In genomic region chr13:98998831-98999634, GRCh38 we compare ENCODE assay signal across 11 cellular contexts. TPM values are rescaled to one million over a fixed set of nuclear protein-coding genes. Genes with fewer than 3 reads are reported as not detected.
A peak's percentile ranks its signal among the peaks of the same experiment; 100 is the strongest.
DNase-seq lines count a peak whose midpoint lies in the region; ATAC-seq and TF ChIP-seq lines count a peak whose summit lies in the region.
"Had no signal": no experiment of that assay in that cellular context is flagged by ENCODE, and none has a peak within 500 bp of the region (broad histone marks: within the 10 kb centered on the region; RNA-seq: fewer than 3 reads in every experiment).

No MANE protein-coding gene starts in this region.

- H3K4me1 ChIP-seq in right cardiac atrium (ENCODE audit: control insufficient read depth, insufficient read depth, low read length): peaks cover 14% of the 10 kb centered on the region
- H3K4me1 ChIP-seq in aorta (ENCODE audit: control insufficient read depth in 1 of 2, insufficient read depth in 2 of 2, low read length in 2 of 2): no peaks in the 10 kb centered on the region
- no peaks in the 10 kb centered on the region for H3K4me1 ChIP-seq in body of pancreas

- ATAC-seq in right cardiac atrium (peak; percentile 30 to 31), aorta (ENCODE audit: low FRiP score) (peak; percentile 45), body of pancreas (no peak)

- 42% methylated on average over 8 of the region's 8 CpGs for WGBS in right cardiac atrium
- WGBS in aorta, 2 donors: 75 to 84% methylated on average over 8 of the region's 8 CpGs
- WGBS in body of pancreas, 2 donors: 73 to 82% methylated on average over 8 of the region's 8 CpGs

- no peak for TF ChIP-seq POLR2A in body of pancreas (IDR thresholded peaks at IDR 0.05)

- H3K27me3 ChIP-seq in right cardiac atrium (ENCODE audit: control insufficient read depth, insufficient read depth) (no peaks in the 10 kb centered on the region), aorta (ENCODE audit: control insufficient read depth in 1 of 2, insufficient read depth in 2 of 2, low read length in 1 of 2) (no peaks in the 10 kb centered on the region), body of pancreas (no peaks in the 10 kb centered on the region)

- H3K9me3 ChIP-seq in right cardiac atrium (ENCODE audit: control insufficient read depth, low read length): no peaks in the 10 kb centered on the region
- no peaks in the 10 kb centered on the region for H3K9me3 ChIP-seq in aorta (ENCODE audit: control insufficient read depth, low read length)
- no peaks in the 10 kb centered on the region for H3K9me3 ChIP-seq in body of pancreas

- no peak for TF ChIP-seq CTCF in body of pancreas (IDR thresholded peaks at IDR 0.05)

- intact Hi-C loops in right cardiac atrium (cut with DNase I): no loop called here
- intact Hi-C loops in aorta (cut with DNase I): no loop called here
- intact Hi-C loops in body of pancreas (cut with DNase I): no loop called here

- DNase-seq in stimulated activated CD4-positive, alpha-beta T cell treated with anti-CD3 and anti-CD28 coated beads, Interleukin-15, amount 100 ng/mL, for 24 hours: peak; percentile 46
- no peak for DNase-seq in stimulated activated CD4-positive, alpha-beta T cell treated with anti-CD3 and anti-CD28 coated beads, Interleukin-12 subunit alpha, Interleukin-12 subunit beta, amount 100 ng/mL, for 4 hours
- peak; percentile 47 to 54 for DNase-seq in activated T-cell treated with anti-CD3 and anti-CD28 coated beads, Interleukin-2, amount 50 U/mL, for 48 hours
- no peak for DNase-seq in right cardiac atrium
- no peak for DNase-seq in aorta
- DNase-seq in H4 (ENCODE audit: low spot score): no peak
- DNase-seq in NCI-H1105 treated with DMSO at 0.1 percent for 48 hours (lab: John Stamatoyannopoulos, UW): no peak
- DNase-seq in body of pancreas: no peak
- DNase-seq: AML-193, NCI-H1417 treated with DMSO at 0.1 percent for 48 hours had no signal

- H3K36me3 ChIP-seq in aorta (ENCODE audit: control insufficient read depth in 1 of 2, insufficient read depth in 2 of 2, low read length in 1 of 2): no peaks in the 10 kb centered on the region
- H3K36me3 ChIP-seq in body of pancreas (replicated peaks in 1 of 2; ENCODE audit: insufficient read depth in 1 of 2, low read depth in 2 of 2): no peaks in the 10 kb centered on the region

- H3K27ac ChIP-seq in right cardiac atrium (ENCODE audit: low read length): peak overlapping the region; percentile 40
- H3K27ac ChIP-seq in aorta (ENCODE audit: low read depth in 1 of 2, low read length in 2 of 2): no peak overlapping the region
- no peak overlapping the region for H3K27ac ChIP-seq in body of pancreas
- H3K27ac ChIP-seq: VCaP had no signal

- H3K4me3 ChIP-seq in right cardiac atrium (ENCODE audit: low read length) (no peak overlapping the region), aorta (ENCODE audit: low read length in 2 of 2) (no peak overlapping the region), body of pancreas (no peak overlapping the region)

RNA-seq across cellular contexts. Expression of gene DOCK9, which starts 21.2 kb away (rescaled TPM):
- total RNA-seq in right cardiac atrium (10 to 100 TPM; 39.4 to 59.7 (median 57.2) TPM), aorta (100 to 1,000 TPM in 1 of 2 donors, 10 to 100 TPM in 1; 70.7 to 107 TPM), body of pancreas (10 to 100 TPM; 35.3 to 73.5 TPM)
- polyA plus RNA-seq in right cardiac atrium (26.8 TPM), aorta (10 to 100 TPM in 1 of 2 donors, 1 to 10 TPM in 1; 9.1 to 17.0 TPM)
- total RNA-seq in H4 (2014; rRNA removed; shearing (Covaris generic)): 2.3 and 22.8 TPM in 2 replicates

Comparison
In these comparisons a context has a peak if more than half of its experiments do, and no peak if none do; other contexts are left out.
1. DNase-seq: peak in stimulated activated CD4-positive, alpha-beta T cell treated with anti-CD3 and anti-CD28 coated beads, Interleukin-15, amount 100 ng/mL, for 24 hours (single experiment) and activated T-cell treated with anti-CD3 and anti-CD28 coated beads, Interleukin-2, amount 50 U/mL, for 48 hours (2 of 2); none in stimulated activated CD4-positive, alpha-beta T cell treated with anti-CD3 and anti-CD28 coated beads, Interleukin-12 subunit alpha, Interleukin-12 subunit beta, amount 100 ng/mL, for 4 hours (single experiment), right cardiac atrium (0 of 3), aorta (0 of 2), H4 (single experiment), NCI-H1105 treated with DMSO at 0.1 percent for 48 hours (single experiment) and body of pancreas (0 of 4).